ENCODE assay signal across 21 cellular contexts in genomic region chr6:113640046-113640445, GRCh38.
"Had no signal": no experiment of that assay in that cellular context is flagged by ENCODE, and none has a peak within 500 bp of the region (broad histone marks: within the 10 kb centered on the region; RNA-seq: fewer than 3 reads in every experiment).

No MANE protein-coding gene starts in this region.

- H3K4me3 ChIP-seq: ascending aorta, breast epithelium, esophagus muscularis mucosa, lower lobe of right lung, tibial artery had no signal

- ATAC-seq: activated naive CD8-positive, alpha-beta T cell treated with anti-CD3 and anti-CD28 coated beads, Interleukin-2, amount 50 U/mL, for 24 hours; lower lobe of right lung; natural killer cell treated with Interleukin-12 subunit alpha and Interleukin-12 subunit beta and Interleukin-15 and Interleukin-18, amount 100 ng/mL, for 72 hours had no signal

- H3K4me1 ChIP-seq: ascending aorta, breast epithelium had no signal

- H3K27ac ChIP-seq: ascending aorta, breast epithelium, esophagus muscularis mucosa, lower lobe of right lung, neutrophil, parathyroid adenoma, tibial artery had no signal

- H3K27me3 ChIP-seq: ascending aorta, breast epithelium, esophagus muscularis mucosa, neutrophil, tibial artery had no signal

- DNase-seq: activated CD4-positive, CD25-positive, alpha-beta regulatory T cell treated with anti-CD3 and anti-CD28 coated beads, Interleukin-2, amount 50 U/mL, for 72 hours; activated CD8-positive, alpha-beta memory T cell treated with anti-CD3 and anti-CD28 coated beads for 24 hours; activated CD8-positive, alpha-beta memory T cell treated with anti-CD3 and anti-CD28 coated beads, Interleukin-2, amount 50 U/mL, for 48 hours; activated effector memory CD4-positive, alpha-beta T cell treated with Interleukin-2 at 50 U/mL for 16 hours; activated naive CD4-positive, alpha-beta T cell treated with anti-CD3 and anti-CD28 coated beads, Interleukin-2, amount 10 ng/mL, durations not matched to agents 7 days and 5 days; activated naive CD8-positive, alpha-beta T cell treated with anti-CD3 and anti-CD28 coated beads, Interleukin-2, amount 50 U/mL, for 24 hours; activated T-cell treated with anti-CD3 and anti-CD28 coated beads, Interleukin-2, amount 50 U/mL, for 48 hours; effector CD4-positive, alpha-beta T cell; lower lobe of right lung; stimulated activated CD4-positive, alpha-beta T cell treated with anti-CD3 and anti-CD28 coated beads, Interleukin-12 subunit alpha, Interleukin-12 subunit beta, amount 100 ng/mL, for 4 hours; stimulated activated CD4-positive, alpha-beta T cell treated with anti-CD3 and anti-CD28 coated beads, Interleukin-1b, Interleukin-23, amount 100 ng/mL, for 48 hours; stimulated activated CD8-positive, alpha-beta memory T cell treated with anti-CD3 and anti-CD28 coated beads, Interleukin-4, amount 100 ng/mL, for 48 hours; stimulated activated naive CD4-positive, alpha-beta T cell; substantia nigra; tibial artery had no signal

- H3K36me3 ChIP-seq: ascending aorta, breast epithelium, esophagus muscularis mucosa, lower lobe of right lung, neutrophil, tibial artery had no signal

- H3K9me3 ChIP-seq: ascending aorta, breast epithelium, esophagus muscularis mucosa, lower lobe of right lung, neutrophil, tibial artery had no signal
